1 cellular context compared by ENCODE assay signal in genomic region chr12:82359115-82359478, GRCh38.
TF ChIP-seq lines count a peak whose summit lies in the region.

No MANE protein-coding gene starts in this region.

TF ChIP-seq in SK-N-SH treated with all-trans-retinoic acid at 6 μM for 48 hours, 23 proteins besides CTCF, POLR2A, EP300 and RAD21 (continued from another document):
- no peak for TF ChIP-seq PATZ1 (CRISPR knock-in tag; IDR thresholded peaks at IDR 0.05; ENCODE audit: borderline replicate concordance)
- TF ChIP-seq SNAI2 (CRISPR knock-in tag; IDR thresholded peaks at IDR 0.05), result no peak
- TF ChIP-seq ZFP30 (CRISPR knock-in tag; IDR thresholded peaks at IDR 0.05), result no peak
- TF ChIP-seq TOX (CRISPR knock-in tag; IDR thresholded peaks at IDR 0.05; ENCODE audit: borderline replicate concordance), result no peak
